18 cellular contexts compared by ENCODE assay signal in the genomic region with DNA sequence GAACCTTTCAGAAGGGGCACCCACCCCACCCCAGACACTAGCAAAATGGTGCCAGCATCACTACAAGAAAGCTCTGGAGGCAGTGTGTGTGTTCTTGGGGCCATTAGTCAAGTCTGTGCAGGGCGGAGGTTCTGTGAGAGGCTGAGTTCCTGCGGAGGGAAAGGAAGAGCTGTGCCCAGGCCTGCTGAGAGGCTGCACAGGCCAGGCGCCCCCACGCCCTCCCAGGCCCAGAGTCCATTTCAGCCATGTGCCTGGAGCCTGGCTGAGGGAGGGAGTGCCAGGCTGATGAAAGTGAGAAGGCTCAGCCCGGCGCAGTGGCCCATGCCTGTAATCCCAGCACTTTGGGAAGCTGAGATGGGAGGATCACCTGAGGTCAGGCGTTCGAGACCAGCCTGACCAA.
DNase-seq lines count a peak whose midpoint lies in the region; ATAC-seq and TF ChIP-seq lines count a peak whose summit lies in the region.
"Had no signal": no experiment of that assay in that cellular context is flagged by ENCODE, and none has a peak within 500 bp of the region (broad histone marks: within the 10 kb centered on the region; RNA-seq: fewer than 3 reads in every experiment).

No MANE protein-coding gene starts in this region.

- no peaks in the 10 kb centered on the region for H3K4me1 Mint-ChIP-seq in MCF 10A (ENCODE audit: insufficient read depth, unreplicated experiment)

- intact Hi-C loops in mammary epithelial cell (cut with micrococcal nuclease) (no loop called here), MCF 10A (cut with micrococcal nuclease) (no loop called here)

- TF ChIP-seq CTCF in mammary epithelial cell (conservative IDR thresholded peaks at IDR 0.05 in 1 of 2, IDR thresholded peaks at IDR 0.05 in 1 of 2; ENCODE audit: extremely low read depth in 1 of 2, insufficient read depth in 1 of 2, low read depth in 1 of 2, low read length in 2 of 2) (no peak), MCF 10A (IDR thresholded peaks at IDR 0.05; ENCODE audit: unreplicated experiment) (no peak), RWPE2 (IDR thresholded peaks at IDR 0.05; ENCODE audit: poor library complexity, severe bottlenecking) (no peak)

- H3K36me3 Mint-ChIP-seq in MCF 10A (ENCODE audit: insufficient read depth, unreplicated experiment): no peaks in the 10 kb centered on the region
- H3K36me3 Mint-ChIP-seq: CD8-positive, alpha-beta T cell had no signal

- WGBS in mammary epithelial cell (ENCODE audit: low coverage, missing lambda C conversion rate): 83% methylated on average over 8 of the region's 8 CpGs

- no peak overlapping the region for H3K9ac ChIP-seq in mammary epithelial cell (ENCODE audit: insufficient read depth, low read length)

- H3K4me2 ChIP-seq in mammary epithelial cell (ENCODE audit: insufficient read depth, low read depth, low read length): no peak overlapping the region
- H3K4me2 ChIP-seq: A549 had no signal

- H2AFZ ChIP-seq in mammary epithelial cell (ENCODE audit: low read depth, low read length): peak overlapping the region; percentile 40

- H3K79me2 ChIP-seq in mammary epithelial cell (ENCODE audit: insufficient read depth, low read length): no peaks in the 10 kb centered on the region

- CTCF ChIA-PET in mammary epithelial cell (lab: Charles Lee; ENCODE audit: low non-redundant PET) (no interaction called here), MCF 10A (lab: Yijun Ruan, JAX) (interaction anchor here (0.6 kb wide), 1 partner anchor 235 kb away, joined by 5 read pairs; no protein-coding TSS in a partner anchor)

- H3K36me3 ChIP-seq in mammary epithelial cell (ENCODE audit: insufficient read depth, low read length): no peaks in the 10 kb centered on the region
- H3K36me3 ChIP-seq in RWPE2 (ENCODE audit: low read depth): no peaks in the 10 kb centered on the region

- H4K20me1 ChIP-seq in mammary epithelial cell (ENCODE audit: insufficient read depth, low read length): no peaks in the 10 kb centered on the region

- dilution Hi-C loops in mammary epithelial cell (cut with HindIII; ENCODE audit: low sequenced_read_pairs): no loop called here

- H3K27me3 Mint-ChIP-seq in MCF 10A (ENCODE audit: insufficient read depth, unreplicated experiment): peaks cover 24% of the 10 kb centered on the region

- H3K4me3 Mint-ChIP-seq in MCF 10A (ENCODE audit: unreplicated experiment): no peak overlapping the region
- H3K4me3 Mint-ChIP-seq: CD8-positive, alpha-beta T cell; H9 had no signal

- DNase-seq in mammary epithelial cell (no peak), MCF 10A (ENCODE audit: unreplicated experiment) (no peak), RWPE2 (ENCODE audit: low spot score) (peak; percentile 30), mesenteric fat pad (ENCODE audit: low spot score) (peak; percentile 83), NCI-H2029 (lab: John Stamatoyannopoulos, UW) (no peak)
- no peak for DNase-seq in stimulated activated CD4-positive, alpha-beta T cell treated with anti-CD3 and anti-CD28 coated beads, Interleukin-4, amount 100 ng/mL, for 4 hours
- no peak for DNase-seq in activated CD4-positive, alpha-beta T cell treated with anti-CD3 and anti-CD28 coated beads, Interleukin-2, amount 50 U/mL, for 1 hour
- DNase-seq: AML-193, COR-L47, DMS 273 treated with DMSO at 0.1 percent for 48 hours, DMS53, DND-41, EL, H9 had no signal

- H3K9me3 ChIP-seq in mammary epithelial cell (replicated peaks; ENCODE audit: insufficient read depth, low read length) (no peaks in the 10 kb centered on the region), RWPE2 (ENCODE audit: severe bottlenecking) (no peaks in the 10 kb centered on the region)
- H3K9me3 ChIP-seq: A549 had no signal

- in situ Hi-C loops in mammary epithelial cell (cut with MboI; ENCODE audit: low sequenced_read_pairs in 2 of 2): no loop called here

- H3K27me3 ChIP-seq in mammary epithelial cell (ENCODE audit: insufficient read depth, low read length): no peaks in the 10 kb centered on the region
- H3K27me3 ChIP-seq in RWPE2 (ENCODE audit: insufficient read depth, poor library complexity, severe bottlenecking): no peaks in the 10 kb centered on the region

- POLR2A ChIA-PET in MCF 10A (lab: Yijun Ruan, JAX): no interaction called here

- H3K27ac Mint-ChIP-seq in MCF 10A (ENCODE audit: low read depth, unreplicated experiment): no peak overlapping the region
- H3K27ac Mint-ChIP-seq: CD8-positive, alpha-beta T cell had no signal

- BruUV-seq in mammary epithelial cell (replicated peaks; lab: Mats Ljungman, UMichigan): no TSS peak
- BruUV-seq in MCF 10A (replicated peaks; lab: Mats Ljungman, UMichigan): no TSS peak

- H3K4me3 ChIP-seq in mammary epithelial cell (replicated peaks in 1 of 3; ENCODE audit: insufficient read depth in 1 of 3, low read depth in 2 of 3, low read length in 3 of 3): no peak overlapping the region
- no peak overlapping the region for H3K4me3 ChIP-seq in RWPE2 (ENCODE audit: severe bottlenecking)
- H3K4me3 ChIP-seq: A549, GM12878 had no signal

- H3K4me1 ChIP-seq in mammary epithelial cell (ENCODE audit: insufficient read depth, low read length): no peaks in the 10 kb centered on the region
- no peaks in the 10 kb centered on the region for H3K4me1 ChIP-seq in RWPE2 (ENCODE audit: insufficient read depth, poor library complexity, severe bottlenecking)
- H3K4me1 ChIP-seq: A549 had no signal

- H3K9me3 Mint-ChIP-seq in MCF 10A (ENCODE audit: unreplicated experiment): peaks cover 2% of the 10 kb centered on the region
- H3K9me3 Mint-ChIP-seq: CD8-positive, alpha-beta T cell had no signal

- no peak for ATAC-seq in RWPE2 (ENCODE audit: low read depth)
- ATAC-seq: A549; CD8-positive, alpha-beta T cell; GM12878 had no signal

- H3K27ac ChIP-seq in mammary epithelial cell (ENCODE audit: insufficient read depth, low read depth, low read length): no peak overlapping the region
- no peak overlapping the region for H3K27ac ChIP-seq in RWPE2 (ENCODE audit: poor library complexity, severe bottlenecking)
- H3K27ac ChIP-seq: 22Rv1, A549 had no signal

Comparison
In these comparisons a context has a peak if more than half of its experiments do, and no peak if none do; other contexts are left out.
1. DNase-seq: peak in RWPE2 (single experiment) and mesenteric fat pad (single experiment); none in mammary epithelial cell (single experiment), MCF 10A (single experiment), stimulated activated CD4-positive, alpha-beta T cell treated with anti-CD3 and anti-CD28 coated beads, Interleukin-4, amount 100 ng/mL, for 4 hours (0 of 2), NCI-H2029 (single experiment) and activated CD4-positive, alpha-beta T cell treated with anti-CD3 and anti-CD28 coated beads, Interleukin-2, amount 50 U/mL, for 1 hour (single experiment).